In genomic region chr15:68056097-68056865, GRCh38 we compare ENCODE assay signal across 1 cellular context.
TF ChIP-seq lines count a peak whose summit lies in the region.

No MANE protein-coding gene starts in this region.

TF ChIP-seq in HEK293, 187 proteins besides CTCF, POLR2A, EP300 and RAD21 (continued from another document):
- TF ChIP-seq REST (tag by site-specific recombination; IDR thresholded peaks at IDR 0.05) (peak; percentile 67), ZNF394 (tag by site-specific recombination; IDR thresholded peaks at IDR 0.05; ENCODE audit: borderline replicate concordance) (no peak), MYNN (tag by site-specific recombination; IDR thresholded peaks at IDR 0.05; ENCODE audit: borderline replicate concordance) (no peak), ZNF10 (tag by site-specific recombination; IDR thresholded peaks at IDR 0.05) (no peak), ZNF629 (tag by site-specific recombination; IDR thresholded peaks at IDR 0.05) (0 out of 2 replicates have a peak, but pooled peaks have one; percentile 6), PRDM1 (tag by site-specific recombination; IDR thresholded peaks at IDR 0.05) (peak; percentile 88), ZXDB (tag by site-specific recombination; IDR thresholded peaks at IDR 0.05) (0 out of 2 replicates have a peak, but pooled peaks have one; percentile 9), PRDM6 (tag by site-specific recombination; IDR thresholded peaks at IDR 0.05) (peak; percentile 92), SP7 (tag by site-specific recombination; IDR thresholded peaks at IDR 0.05) (peak; percentile 51), ZNF530 (tag by site-specific recombination; IDR thresholded peaks at IDR 0.05; ENCODE audit: low read depth) (no peak), ZFHX2 (tag by site-specific recombination; conservative IDR thresholded peaks at IDR 0.05) (peak; percentile 47)
